9 cellular contexts compared by ENCODE assay signal in genomic region chr18:70337139-70337972, GRCh38. TPM values are rescaled to one million over a fixed set of nuclear protein-coding genes. Genes with fewer than 3 reads are reported as not detected.
DNase-seq lines count a peak whose midpoint lies in the region; ATAC-seq and TF ChIP-seq lines count a peak whose summit lies in the region.
"Had no signal": no experiment of that assay in that cellular context is flagged by ENCODE, and none has a peak within 500 bp of the region (broad histone marks: within the 10 kb centered on the region; RNA-seq: fewer than 3 reads in every experiment).

No MANE protein-coding gene starts in this region.

- H3K4me3 Mint-ChIP-seq in Calu3 (ENCODE audit: low read depth, unreplicated experiment), result peak overlapping the region; percentile 8

- ATAC-seq in HG03354 (IDR thresholded peaks at IDR 0.05; ENCODE audit: poor library complexity, severe bottlenecking, unreplicated experiment) (no peak), GM18498 (IDR thresholded peaks at IDR 0.05; ENCODE audit: unreplicated experiment) (no peak)

- H3K36me3 Mint-ChIP-seq in Calu3 (ENCODE audit: insufficient read depth, unreplicated experiment), result peaks cover 25% of the 10 kb centered on the region

- H3K4me1 Mint-ChIP-seq in Calu3 (ENCODE audit: low read depth, unreplicated experiment), result peaks cover 25% of the 10 kb centered on the region

- H3K27ac Mint-ChIP-seq in Calu3 (ENCODE audit: unreplicated experiment), result peak overlapping the region; percentile 90

- no TSS peak for BruUV-seq in Calu3 (replicated peaks; lab: Mats Ljungman, UMichigan)

- peaks cover 24% of the 10 kb centered on the region for H3K4me1 ChIP-seq in mesodermal cell (ENCODE audit: control insufficient read depth, insufficient read depth, low read length, poor library complexity, severe bottlenecking)
- H3K4me1 ChIP-seq: parathyroid adenoma had no signal

- H3K27me3 Mint-ChIP-seq in Calu3 (ENCODE audit: unreplicated experiment), result no peaks in the 10 kb centered on the region

- H3K27ac ChIP-seq in mesodermal cell (ENCODE audit: low read depth, low read length, severe bottlenecking), result peak overlapping the region; percentile 57
- H3K27ac ChIP-seq: parathyroid adenoma had no signal

- intact Hi-C loops in Calu3 (cut with micrococcal nuclease; ENCODE audit: unreplicated experiment), result loop anchor here (5.0 kb wide), 2 partner anchors 45 kb away; no protein-coding TSS in a partner anchor

- CTCF ChIA-PET in Calu3 (lab: Charles Lee), result interaction anchor here (1.0 kb wide), 1 partner anchor 20 kb away, joined by 3 read pairs; no protein-coding TSS in a partner anchor

- peak; percentile 63 for DNase-seq in Calu3
- peak; percentile 9 to 17 for DNase-seq in Kasumi-1 (lab: John Stamatoyannopoulos, UW)
- DNase-seq in cardiac fibroblast (ENCODE audit: low read depth in 2 of 2), result peak; percentile 75 to 90
- DNase-seq in NCI-H146 treated with DMSO at 0.1 percent for 48 hours (lab: John Stamatoyannopoulos, UW; ENCODE audit: unreplicated experiment), result no peak
- no peak for DNase-seq in NCI-H82 (lab: John Stamatoyannopoulos, UW)

- H3K9me3 ChIP-seq in mesodermal cell (ENCODE audit: control insufficient read depth, low read length), result peaks cover 19% of the 10 kb centered on the region

- H3K4me3 ChIP-seq in cardiac fibroblast (replicated peaks in 1 of 2; ENCODE audit: low read depth in 2 of 2, low read length in 2 of 2), result no peak overlapping the region
- no peak overlapping the region for H3K4me3 ChIP-seq in mesodermal cell (ENCODE audit: extremely low read depth, insufficient read depth, low read length, poor library complexity, severe bottlenecking)

- H3K36me3 ChIP-seq in mesodermal cell (ENCODE audit: control insufficient read depth, insufficient read depth, low read length), result peaks cover 27% of the 10 kb centered on the region

- TF ChIP-seq CTCF in Calu3 (IDR thresholded peaks at IDR 0.05; ENCODE audit: unreplicated experiment), result no peak
- TF ChIP-seq CTCF in cardiac fibroblast (IDR thresholded peaks at IDR 0.05; ENCODE audit: low read depth, low read length), result no peak

- H3K9me3 Mint-ChIP-seq in Calu3 (ENCODE audit: low read depth, unreplicated experiment), result no peaks in the 10 kb centered on the region

- WGBS in mesodermal cell (ENCODE audit: insufficient coverage in 2 of 2), 2 experiments, result no CpG with 5 or more reads among the region's 4 CpGs

RNA-seq across cellular contexts. Expression of gene SOCS6, which starts 48.5 kb away (rescaled TPM):
- total RNA-seq in Calu3 (2022), result 26.1 and 33.0 TPM in 2 replicates
- polyA plus RNA-seq in mesodermal cell (2013, experiment 1 of 2), result 11.9 TPM
- polyA plus RNA-seq in mesodermal cell (2013, experiment 2 of 2), result 12.2 TPM

Comparison
In these comparisons a context has a peak if more than half of its experiments do, and no peak if none do; other contexts are left out.
1. DNase-seq: peak in Calu3 (single experiment), Kasumi-1 (2 of 2) and cardiac fibroblast (2 of 2); none in NCI-H146 treated with DMSO at 0.1 percent for 48 hours (single experiment) and NCI-H82 (single experiment).